Comparison of ENCODE assay signal across 7 cellular contexts in the genomic region with DNA sequence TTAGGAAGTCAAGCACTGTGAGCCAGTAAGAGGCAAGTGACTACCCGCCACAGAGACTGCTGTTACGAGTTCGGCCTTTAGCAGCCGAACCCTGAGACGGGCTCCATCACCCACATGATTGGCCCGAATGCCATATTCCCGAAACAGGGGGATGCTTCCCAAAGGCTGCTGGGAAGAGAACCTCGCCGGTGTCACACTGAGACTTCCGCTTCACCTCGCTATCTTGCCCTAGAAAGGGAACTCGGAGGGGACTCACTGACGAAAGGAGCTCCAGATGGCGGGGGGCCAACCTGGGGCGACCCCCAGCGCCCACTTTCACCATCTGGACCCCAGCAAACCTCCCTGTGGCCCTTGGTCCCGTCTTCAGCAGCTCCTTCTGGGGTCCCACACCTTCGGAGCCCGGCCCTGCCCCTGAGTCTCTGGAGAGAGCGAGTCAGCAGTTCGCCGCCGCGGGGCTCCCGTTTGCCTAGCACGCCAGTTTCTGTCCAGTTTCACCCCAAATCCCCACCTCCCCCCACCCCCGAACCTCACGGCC. TPM values are rescaled to one million over a fixed set of nuclear protein-coding genes. Genes with fewer than 3 reads are reported as not detected.
DNase-seq lines count a peak whose midpoint lies in the region; ATAC-seq and TF ChIP-seq lines count a peak whose summit lies in the region.

No MANE protein-coding gene starts in this region.

- peak overlapping the region; percentile 87 for H3K9ac ChIP-seq in adipocyte (ENCODE audit: low read length)

- TF ChIP-seq CTCF in prostate gland (IDR thresholded peaks at IDR 0.05): no peak
- no peak for TF ChIP-seq CTCF in BE2C (IDR thresholded peaks at IDR 0.05; ENCODE audit: low read depth, low read length)

- peak overlapping the region; percentile 82 for H3K4me3 ChIP-seq in adipocyte (ENCODE audit: low read length)
- peak overlapping the region; percentile 61 to 74 for H3K4me3 ChIP-seq in prostate gland
- H3K4me3 ChIP-seq in BE2C (ENCODE audit: low read depth, low read length): no peak overlapping the region

- H3K27ac ChIP-seq in prostate gland: peak overlapping the region; percentile 81 to 85

- H3K4me1 ChIP-seq in adipocyte (ENCODE audit: control insufficient read depth, insufficient read depth, low read length): peaks cover 11% of the 10 kb centered on the region
- no peaks in the 10 kb centered on the region for H3K4me1 ChIP-seq in prostate gland (replicated peaks)
- H3K4me1 ChIP-seq in BE2C: no peaks in the 10 kb centered on the region

- ATAC-seq in GM18520 (IDR thresholded peaks at IDR 0.05; ENCODE audit: unreplicated experiment) (peak; percentile 5), HG02642 (IDR thresholded peaks at IDR 0.05; ENCODE audit: poor library complexity, unreplicated experiment) (peak; percentile 24), left ventricle myocardium superior (peak; percentile 55)

- peaks cover 32% of the 10 kb centered on the region for H3K36me3 ChIP-seq in adipocyte (ENCODE audit: control insufficient read depth, insufficient read depth, low read length, severe bottlenecking)
- no peaks in the 10 kb centered on the region for H3K36me3 ChIP-seq in prostate gland
- no peaks in the 10 kb centered on the region for H3K36me3 ChIP-seq in BE2C

- H3K27me3 ChIP-seq in adipocyte (replicated peaks; ENCODE audit: control insufficient read depth, insufficient read depth, low read length) (no peaks in the 10 kb centered on the region), prostate gland (replicated peaks; ENCODE audit: insufficient read depth) (no peaks in the 10 kb centered on the region), BE2C (no peaks in the 10 kb centered on the region)

- 4% methylated on average over 24 of the region's 28 CpGs for WGBS in prostate gland

- DNase-seq in NCI-H2227 (lab: John Stamatoyannopoulos, UW; ENCODE audit: unreplicated experiment) (peak; percentile 31), adipocyte (ENCODE audit: low read depth) (peak; percentile 73), left ventricle myocardium superior (no peak), prostate gland (ENCODE audit: low spot score) (no peak), BE2C (no peak)

- intact Hi-C loops in left ventricle myocardium superior (cut with micrococcal nuclease): no loop called here
- intact Hi-C loops in prostate gland (cut with DNase I): no loop called here

- TF ChIP-seq POLR2A in prostate gland (IDR thresholded peaks at IDR 0.05): no peak

- H3K9me3 ChIP-seq in adipocyte (ENCODE audit: control insufficient read depth, low read length): no peaks in the 10 kb centered on the region
- no peaks in the 10 kb centered on the region for H3K9me3 ChIP-seq in prostate gland
- H3K9me3 ChIP-seq in BE2C: no peaks in the 10 kb centered on the region

RNA-seq across cellular contexts. Expression of gene HPS1, which starts 0.5 kb away (rescaled TPM):
- total RNA-seq in left ventricle myocardium superior: 28.9 TPM
- 10 to 100 TPM; 59.9 to 93.6 TPM for total RNA-seq in prostate gland
- polyA plus RNA-seq in BE2C (2012; ENCODE audit: insufficient read depth, insufficient read length, low read depth): not detected

RNA-seq across cellular contexts. Expression of gene PYROXD2, which starts 31.2 kb away (rescaled TPM):
- total RNA-seq in left ventricle myocardium superior (11.6 TPM), prostate gland (10 to 100 TPM; 15.0 to 21.6 TPM)
- 5.2 TPM for polyA plus RNA-seq in BE2C (2012; ENCODE audit: insufficient read depth, insufficient read length, low read depth)

Comparison
In these comparisons a context has a peak if more than half of its experiments do, and no peak if none do; other contexts are left out.
1. ATAC-seq: peak in every context shown above with its lines; median percentile 55 in left ventricle myocardium superior; 24 in HG02642; 5 in GM18520.
2. DNase-seq: peak in NCI-H2227 (single experiment) and adipocyte (single experiment); none in left ventricle myocardium superior (single experiment), prostate gland (single experiment) and BE2C (single experiment).